Comparison of ENCODE assay signal across 2 cellular contexts in genomic region chr9:129815278-129815677, GRCh38.
TF ChIP-seq lines count a peak whose summit lies in the region.

No MANE protein-coding gene starts in this region.

TF ChIP-seq in GM23338, 12 proteins besides CTCF, POLR2A, EP300 and RAD21:
- TF ChIP-seq EZH2phosphoT487 (IDR thresholded peaks at IDR 0.05; ENCODE audit: unreplicated experiment), result no peak
- TF ChIP-seq CREB1 (CRISPR knock-in tag; IDR thresholded peaks at IDR 0.05; ENCODE audit: low read depth), result no peak
- no peak for TF ChIP-seq ZNF114 (CRISPR knock-in tag; IDR thresholded peaks at IDR 0.05)
- TF ChIP-seq STAT1 (IDR thresholded peaks at IDR 0.05; ENCODE audit: unreplicated experiment), result no peak
- TF ChIP-seq ZNF462 (CRISPR knock-in tag; IDR thresholded peaks at IDR 0.05), result no peak
- no peak for TF ChIP-seq JUNB (IDR thresholded peaks at IDR 0.05; ENCODE audit: unreplicated experiment)
- no peak for TF ChIP-seq EZH2 (IDR thresholded peaks at IDR 0.05; ENCODE audit: low read depth, unreplicated experiment)

TF ChIP-seq in K562, 482 proteins besides CTCF, POLR2A, EP300 and RAD21:
- TF ChIP-seq TAF7 (tag; IDR thresholded peaks at IDR 0.05), result no peak
- TF ChIP-seq POLR2G (IDR thresholded peaks at IDR 0.05; ENCODE audit: low read depth, low read length), result peak; percentile 63
